Comparison of ENCODE assay signal across 28 cellular contexts in genomic region chr14:81332725-81333124, GRCh38.
"Had no signal": no experiment of that assay in that cellular context is flagged by ENCODE, and none has a peak within 500 bp of the region (broad histone marks: within the 10 kb centered on the region; RNA-seq: fewer than 3 reads in every experiment).

No MANE protein-coding gene starts in this region.

- H3K4me3 Mint-ChIP-seq: naive thymus-derived CD4-positive, alpha-beta T cell; natural killer cell; nephron; neural progenitor cell; stimulated activated memory B cell treated with anti-CD40 and anti-IgM and Interleukin-4, amounts not matched to agents 10 μg/mL and 1 μg/mL and 100 μg/mL, for 72 hours; stimulated activated naive CD8-positive, alpha-beta T cell treated with anti-CD3 and anti-CD28 coated beads, Interleukin-15, amount 100 ng/mL, for 72 hours; type B pancreatic cell had no signal

- H3K36me3 ChIP-seq: neural progenitor cell, pancreas, spleen, suprapubic skin, tibial artery, transverse colon, upper lobe of right lung, uterus had no signal

- DNase-seq: naive thymus-derived CD4-positive, alpha-beta T cell; natural killer cell; pancreas; psoas muscle; right cardiac atrium; spleen; stimulated activated CD4-positive, alpha-beta T cell treated with anti-CD3 and anti-CD28 coated beads, Interleukin-12 subunit alpha, Interleukin-12 subunit beta, amount 100 ng/mL, for 4 hours; stimulated activated CD4-positive, alpha-beta T cell treated with anti-CD3 and anti-CD28 coated beads, Interleukin-1b, Interleukin-23, amount 100 ng/mL, for 48 hours; stimulated activated CD4-positive, alpha-beta T cell treated with anti-CD3 and anti-CD28 coated beads, Interleukin-4, amount 100 ng/mL, for 1 hour; stimulated activated CD4-positive, alpha-beta T cell treated with anti-CD3 and anti-CD28 coated beads, Interleukin-4, amount 100 ng/mL, for 4 hours; stimulated activated CD8-positive, alpha-beta memory T cell treated with anti-CD3 and anti-CD28 coated beads, Interleukin-4, amount 100 ng/mL, for 48 hours; stimulated activated naive CD4-positive, alpha-beta T cell; stimulated activated naive CD8-positive, alpha-beta T cell treated with anti-CD3 and anti-CD28 coated beads, Interleukin-15, amount 100 ng/mL, for 72 hours; stimulated activated naive CD8-positive, alpha-beta T cell treated with anti-CD3 and anti-CD28 coated beads, Interleukin-15, Interleukin-2, amounts not matched to agents 100 U/mL and 50 U/mL, for 24 hours; substantia nigra; testis; tibial artery; transverse colon; upper lobe of right lung; uterus had no signal

- H3K36me3 Mint-ChIP-seq: naive thymus-derived CD4-positive, alpha-beta T cell; natural killer cell; stimulated activated memory B cell treated with anti-CD40 and anti-IgM and Interleukin-4, amounts not matched to agents 10 μg/mL and 1 μg/mL and 100 μg/mL, for 72 hours had no signal

- H3K4me1 Mint-ChIP-seq: naive thymus-derived CD4-positive, alpha-beta T cell; natural killer cell; nephron; stimulated activated memory B cell treated with anti-CD40 and anti-IgM and Interleukin-4, amounts not matched to agents 10 μg/mL and 1 μg/mL and 100 μg/mL, for 72 hours; stimulated activated naive CD8-positive, alpha-beta T cell treated with anti-CD3 and anti-CD28 coated beads, Interleukin-15, amount 100 ng/mL, for 72 hours had no signal

- H3K27ac Mint-ChIP-seq: naive thymus-derived CD4-positive, alpha-beta T cell; natural killer cell; neural progenitor cell; stimulated activated memory B cell treated with anti-CD40 and anti-IgM and Interleukin-4, amounts not matched to agents 10 μg/mL and 1 μg/mL and 100 μg/mL, for 72 hours; stimulated activated naive CD8-positive, alpha-beta T cell treated with anti-CD3 and anti-CD28 coated beads, Interleukin-15, amount 100 ng/mL, for 72 hours; type B pancreatic cell had no signal

- H3K9me3 Mint-ChIP-seq: natural killer cell; nephron; neural progenitor cell; stimulated activated memory B cell treated with anti-CD40 and anti-IgM and Interleukin-4, amounts not matched to agents 10 μg/mL and 1 μg/mL and 100 μg/mL, for 72 hours; stimulated activated naive CD8-positive, alpha-beta T cell treated with anti-CD3 and anti-CD28 coated beads, Interleukin-15, amount 100 ng/mL, for 72 hours had no signal

- ATAC-seq: naive thymus-derived CD4-positive, alpha-beta T cell; natural killer cell; pancreas; psoas muscle; right cardiac atrium; sciatic nerve; stimulated activated memory B cell treated with anti-CD40 and anti-IgM and Interleukin-4, amounts not matched to agents 10 μg/mL and 1 μg/mL and 100 μg/mL, for 72 hours; stimulated activated naive CD8-positive, alpha-beta T cell treated with anti-CD3 and anti-CD28 coated beads, Interleukin-15, amount 100 ng/mL, for 72 hours; stimulated activated naive CD8-positive, alpha-beta T cell treated with anti-CD3 and anti-CD28 coated beads, Interleukin-15, Interleukin-2, amounts not matched to agents 100 U/mL and 50 U/mL, for 24 hours; upper lobe of right lung had no signal

- H3K27me3 ChIP-seq: neural progenitor cell, pancreas, spleen, suprapubic skin, testis, tibial artery, transverse colon, upper lobe of right lung, uterus had no signal

- H3K27ac ChIP-seq: neural progenitor cell, pancreas, psoas muscle, spleen, suprapubic skin, testis, tibial artery, transverse colon, upper lobe of right lung, uterus had no signal

- H3K4me1 ChIP-seq: pancreas, spleen, testis, tibial artery, upper lobe of right lung, uterus had no signal

- H3K9me3 ChIP-seq: pancreas, psoas muscle, spleen, suprapubic skin, testis, tibial artery, transverse colon, upper lobe of right lung, uterus had no signal

- H3K4me3 ChIP-seq: neural progenitor cell, pancreas, psoas muscle, skin epidermis, smooth muscle cell, spleen, suprapubic skin, testis, tibial artery, transverse colon, upper lobe of right lung, uterus had no signal

- H3K27me3 Mint-ChIP-seq: type B pancreatic cell had no signal
